19 cellular contexts compared by ENCODE assay signal in the genomic region with DNA sequence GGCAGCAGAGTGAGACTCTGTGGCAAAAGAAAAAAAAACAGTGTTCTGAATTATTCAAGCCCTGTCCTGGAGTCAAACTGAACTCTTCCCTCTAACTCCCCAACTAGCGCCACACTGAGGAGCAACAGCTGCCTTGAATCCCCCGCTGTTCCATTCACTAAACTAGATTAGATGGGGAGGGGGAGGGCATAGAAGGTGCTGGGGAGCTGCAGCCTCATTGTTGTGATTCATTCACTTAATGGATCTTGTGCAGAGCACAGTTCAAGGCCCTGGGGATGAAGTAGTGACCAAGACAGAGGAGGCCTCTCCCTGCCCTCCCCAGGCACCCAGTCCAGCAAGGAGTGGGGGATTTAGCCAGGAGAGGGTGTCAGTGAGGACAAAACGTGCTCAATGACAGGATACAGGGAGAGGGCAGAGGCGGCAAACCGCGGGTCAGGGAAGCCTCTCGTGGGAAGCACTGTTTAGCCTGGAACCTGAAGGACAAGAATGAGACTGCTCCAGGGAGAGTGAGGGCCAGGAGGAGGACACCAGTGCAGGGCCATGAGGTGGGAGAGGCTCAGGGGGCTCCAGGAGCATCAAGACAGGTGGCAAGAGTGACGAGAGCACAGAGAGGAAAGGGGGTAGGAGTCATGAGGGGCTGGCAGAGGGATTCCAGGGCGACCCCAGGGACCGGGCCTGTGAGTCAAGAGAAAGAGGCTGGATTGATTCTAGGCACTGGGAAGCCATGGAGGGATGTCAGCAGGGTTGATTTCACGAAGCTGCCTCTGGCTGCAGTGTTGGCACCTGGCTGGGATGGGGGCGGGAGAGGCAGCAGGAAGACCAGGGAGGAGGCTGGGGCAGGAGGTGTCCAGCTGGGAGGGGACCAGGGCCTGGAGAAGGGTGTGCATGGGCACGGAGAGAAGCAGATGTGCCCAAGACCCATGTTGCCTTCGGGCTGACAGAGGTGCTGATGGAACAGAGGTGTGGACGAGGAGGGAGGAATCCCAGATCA. TPM values are rescaled to one million over a fixed set of nuclear protein-coding genes. Genes with fewer than 3 reads are reported as not detected.
DNase-seq lines count a peak whose midpoint lies in the region; FAIRE-seq and TF ChIP-seq lines count a peak whose summit lies in the region.
"Had no signal": no experiment of that assay in that cellular context is flagged by ENCODE, and none has a peak within 500 bp of the region (broad histone marks: within the 10 kb centered on the region; RNA-seq: fewer than 3 reads in every experiment).

No MANE protein-coding gene starts in this region.

- no peak for FAIRE-seq in GM12892 (lab: Jason Lieb, UNC)
- FAIRE-seq: GM19239, TTC549 had no signal

- WGBS in sigmoid colon, 2 donors = 83 to 87% methylated on average over 15 of the region's 15 CpGs

- 0 out of 2 replicates have a peak overlapping the region, but pooled peaks have one; percentile 12 for H3K9ac ChIP-seq in iPS-20b (ENCODE audit: low read depth, low read length)
- H3K9ac ChIP-seq: BLaER1 treated with 17β-estradiol and CSF1 and Interleukin-3, amounts not matched to agents 10 nM and 100 nM; KMS-11 had no signal

- CTCF ChIA-PET in RWPE1 (lab: Yijun Ruan, JAX) = interaction anchor here (0.6 kb wide), 1 partner anchor 55 kb away, joined by 4 read pairs; no protein-coding TSS in a partner anchor

- peaks cover 39% of the 10 kb centered on the region for H3K4me1 ChIP-seq in iPS-20b (ENCODE audit: insufficient read depth, low read length)
- peaks cover 0 to 25% (median 11%) of the 10 kb centered on the region in 4 donors for H3K4me1 ChIP-seq in sigmoid colon

- POLR2A ChIA-PET in RWPE1 (lab: Yijun Ruan, JAX; ENCODE audit: low non-redundant PET) = no interaction called here

- H3K27ac ChIP-seq in RWPE1 (peak overlapping the region; percentile 66), iPS-20b (ENCODE audit: low read length) (no peak overlapping the region), sigmoid colon (no peak overlapping the region)
- H3K27ac ChIP-seq: BLaER1 treated with 17β-estradiol and CSF1 and Interleukin-3, amounts not matched to agents 10 nM and 100 nM; esophagus squamous epithelium; KMS-11 had no signal

- intact Hi-C loops in sigmoid colon (cut with DNase I) = no loop called here

- TF ChIP-seq CTCF in RWPE1 (conservative IDR thresholded peaks at IDR 0.05; ENCODE audit: low read depth) = no peak
- TF ChIP-seq CTCF in sigmoid colon (IDR thresholded peaks at IDR 0.05) = no peak

- no peaks in the 10 kb centered on the region for H3K9me3 ChIP-seq in iPS-20b (ENCODE audit: insufficient read depth, low read depth, low read length)
- no peaks in the 10 kb centered on the region for H3K9me3 ChIP-seq in sigmoid colon
- H3K9me3 ChIP-seq in MG63 = no peaks in the 10 kb centered on the region
- H3K9me3 ChIP-seq: BLaER1 treated with 17β-estradiol and CSF1 and Interleukin-3, amounts not matched to agents 10 nM and 100 nM; esophagus squamous epithelium; heart right ventricle had no signal

- no peak for TF ChIP-seq EP300 in sigmoid colon (IDR thresholded peaks at IDR 0.05)

- TF ChIP-seq POLR2A in GM12892 (IDR thresholded peaks at IDR 0.05; ENCODE audit: low read depth, low read length) (no peak), sigmoid colon (IDR thresholded peaks at IDR 0.05) (no peak)

- no peak overlapping the region for H3K4me3 ChIP-seq in iPS-20b (ENCODE audit: low read length)
- H3K4me3 ChIP-seq in sigmoid colon = no peak overlapping the region
- no peak overlapping the region for H3K4me3 ChIP-seq in MG63
- H3K4me3 ChIP-seq: BLaER1 treated with 17β-estradiol and CSF1 and Interleukin-3, amounts not matched to agents 10 nM and 100 nM; esophagus squamous epithelium; heart right ventricle had no signal

- DNase-seq in GM12892 (ENCODE audit: insufficient read length) (peak; percentile 3), RWPE1 (ENCODE audit: low spot score) (no peak), sigmoid colon (peak; percentile 39), NCI-H1092 (lab: John Stamatoyannopoulos, UW) (no peak), NCI-H2029 (lab: John Stamatoyannopoulos, UW) (no peak), MG63 (no peak)
- DNase-seq: activated CD8-positive, alpha-beta T cell treated with anti-CD3 and anti-CD28 coated beads for 36 hours; amniotic stem cell; esophagus squamous epithelium; NCI-H446; OCI-M1 had no signal

- H3K27me3 ChIP-seq in iPS-20b (ENCODE audit: insufficient read depth, low read length) = no peaks in the 10 kb centered on the region
- H3K27me3 ChIP-seq in sigmoid colon = no peaks in the 10 kb centered on the region
- H3K27me3 ChIP-seq in MG63 = no peaks in the 10 kb centered on the region
- H3K27me3 ChIP-seq: BLaER1 treated with 17β-estradiol and CSF1 and Interleukin-3, amounts not matched to agents 10 nM and 100 nM; esophagus squamous epithelium; heart right ventricle had no signal

- H3K36me3 ChIP-seq in iPS-20b (ENCODE audit: insufficient read depth, low read depth, low read length) = no peaks in the 10 kb centered on the region
- H3K36me3 ChIP-seq in sigmoid colon = no peaks in the 10 kb centered on the region
- H3K36me3 ChIP-seq in MG63 = no peaks in the 10 kb centered on the region
- H3K36me3 ChIP-seq: BLaER1 treated with 17β-estradiol and CSF1 and Interleukin-3, amounts not matched to agents 10 nM and 100 nM; esophagus squamous epithelium; heart right ventricle had no signal

RNA-seq across cellular contexts. Expression of gene ALS2CL, which starts 31.4 kb away (rescaled TPM):
- polyA plus RNA-seq in GM12892 (2012; ENCODE audit: missing spikeins) = not detected
- 10 to 100 TPM in 1 of 4 donors, 1 to 10 TPM in 3; 3.9 to 10.5 (median 4.3) TPM for total RNA-seq in sigmoid colon
- polyA plus RNA-seq in sigmoid colon = 10 to 100 TPM in 1 of 3 donors, 1 to 10 TPM in 2; 5.4 to 35.0 (median 6.0) TPM
- total RNA-seq in MG63 (2014; rRNA removed; shearing (Covaris generic); ENCODE audit: low replicate concordance) = 0.69 and 1.2 TPM in 2 replicates

RNA-seq across cellular contexts. Expression of gene TMIE, which starts 39.1 kb away (rescaled TPM):
- polyA plus RNA-seq in GM12892 (2012; ENCODE audit: missing spikeins) = not detected
- total RNA-seq in sigmoid colon = 1 to 10 TPM in 2 of 4 donors, under 1 TPM in 1, not detected in 1; 0.81 to 1.8 (median 1.8) TPM
- under 1 TPM in 1 of 3 donors, not detected in 2; 0.63 TPM for polyA plus RNA-seq in sigmoid colon
- not detected in 2 replicates for total RNA-seq in MG63 (2014; rRNA removed; shearing (Covaris generic); ENCODE audit: low replicate concordance)

RNA-seq across cellular contexts. Expression of gene FAM240A, which starts 49.7 kb away (rescaled TPM):
- not detected for polyA plus RNA-seq in GM12892 (2012; ENCODE audit: missing spikeins)
- total RNA-seq in sigmoid colon = not detected
- polyA plus RNA-seq in sigmoid colon = not detected
- not detected in 2 replicates for total RNA-seq in MG63 (2014; rRNA removed; shearing (Covaris generic); ENCODE audit: low replicate concordance)
- total RNA-seq: activated CD8-positive, alpha-beta T cell treated with anti-CD3 and anti-CD28 coated beads for 36 hours; myocyte; renal cortical epithelial cell had no signal
- polyA plus RNA-seq: heart right ventricle had no signal

RNA-seq across cellular contexts. Expression of gene PRSS50, which starts 55.6 kb away (rescaled TPM):
- not detected for polyA plus RNA-seq in GM12892 (2012; ENCODE audit: missing spikeins)
- 1 to 10 TPM in 1 of 4 donors, under 1 TPM in 2, not detected in 1; 0.16 to 1.1 (median 0.81) TPM for total RNA-seq in sigmoid colon
- polyA plus RNA-seq in sigmoid colon = under 1 TPM in 1 of 3 donors, not detected in 2; 0.03 TPM
- total RNA-seq in MG63 (2014; rRNA removed; shearing (Covaris generic); ENCODE audit: low replicate concordance) = not detected in 2 replicates
- total RNA-seq: activated CD8-positive, alpha-beta T cell treated with anti-CD3 and anti-CD28 coated beads for 36 hours; renal cortical epithelial cell had no signal

Comparison
In these comparisons a context has a peak if more than half of its experiments do, and no peak if none do; other contexts are left out.
1. DNase-seq: peak in GM12892 (single experiment) and sigmoid colon (single experiment); none in RWPE1 (single experiment), NCI-H1092 (single experiment), NCI-H2029 (single experiment) and MG63 (single experiment).